Comparison of ENCODE assay signal across 8 cellular contexts in genomic region chr16:71961066-71962039, GRCh38. TPM values are rescaled to one million over a fixed set of nuclear protein-coding genes. Genes with fewer than 3 reads are reported as not detected.
DNase-seq lines count a peak whose midpoint lies in the region; ATAC-seq and TF ChIP-seq lines count a peak whose summit lies in the region.

No MANE protein-coding gene starts in this region.

- H3K27ac Mint-ChIP-seq in Calu3 (ENCODE audit: unreplicated experiment): no peak overlapping the region
- H3K27ac Mint-ChIP-seq in activated T-helper 17 cell treated with anti-CD3 and anti-CD28 coated beads, Interleukin-2, amount 50 U/mL, for 72 hours: no peak overlapping the region

- H3K4me3 Mint-ChIP-seq in Calu3 (ENCODE audit: low read depth, unreplicated experiment): no peak overlapping the region
- no peak overlapping the region for H3K4me3 Mint-ChIP-seq in activated T-helper 17 cell treated with anti-CD3 and anti-CD28 coated beads, Interleukin-2, amount 50 U/mL, for 72 hours

- POLR2A ChIA-PET in RWPE1 (lab: Yijun Ruan, JAX; ENCODE audit: low non-redundant PET): no interaction called here

- H3K36me3 ChIP-seq in Loucy (ENCODE audit: insufficient read depth, low read length): no peaks in the 10 kb centered on the region
- H3K36me3 ChIP-seq in testis (ENCODE audit: low read depth, missing control alignments): no peaks in the 10 kb centered on the region

- H3F3A ChIP-seq in Loucy (ENCODE audit: low read depth): no peaks in the 10 kb centered on the region

- no peaks in the 10 kb centered on the region for H3K9me3 Mint-ChIP-seq in Calu3 (ENCODE audit: low read depth, unreplicated experiment)
- no peaks in the 10 kb centered on the region for H3K9me3 Mint-ChIP-seq in activated T-helper 17 cell treated with anti-CD3 and anti-CD28 coated beads, Interleukin-2, amount 50 U/mL, for 72 hours

- H3K9me3 ChIP-seq in Loucy (ENCODE audit: insufficient read depth, low read depth, low read length) (no peaks in the 10 kb centered on the region), testis (no peaks in the 10 kb centered on the region)

- H3K27me3 ChIP-seq in Loucy (ENCODE audit: insufficient read depth, low read length, poor library complexity, severe bottlenecking) (no peaks in the 10 kb centered on the region), foreskin keratinocyte (no peaks in the 10 kb centered on the region), testis (no peaks in the 10 kb centered on the region)

- DNase-seq in Calu3 (peak; percentile 88), RWPE1 (ENCODE audit: low spot score) (peak; percentile 66), foreskin keratinocyte (peak; percentile 37 to 64), occipital lobe (lab: John Stamatoyannopoulos, UW) (peak; percentile 73), testis (peak; percentile 93)

- H3K9me2 ChIP-seq in Loucy (replicated peaks; ENCODE audit: low read depth, low read length): no peaks in the 10 kb centered on the region

- peak; percentile 84 for ATAC-seq in GM21528 (IDR thresholded peaks at IDR 0.05; ENCODE audit: low FRiP score, unreplicated experiment)
- peak; percentile 93 for ATAC-seq in activated T-helper 17 cell treated with anti-CD3 and anti-CD28 coated beads, Interleukin-2, amount 50 U/mL, for 72 hours (replicated peaks)
- ATAC-seq in foreskin keratinocyte: peak; percentile 97

- H3K4me2 ChIP-seq in Loucy (ENCODE audit: low read depth, low read length, poor library complexity, severe bottlenecking): no peak overlapping the region

- H3K9ac ChIP-seq in Loucy (ENCODE audit: low read depth, low read length, poor library complexity, severe bottlenecking): no peak overlapping the region

- no peak for TF ChIP-seq POLR2A in testis (IDR thresholded peaks at IDR 0.05)

- H3K4me1 ChIP-seq in Loucy (ENCODE audit: insufficient read depth, low read length, poor library complexity, severe bottlenecking) (peaks cover 12% of the 10 kb centered on the region), foreskin keratinocyte (no peaks in the 10 kb centered on the region), testis (no peaks in the 10 kb centered on the region)

- intact Hi-C loops in Calu3 (cut with micrococcal nuclease; ENCODE audit: unreplicated experiment) (loop anchor here (2.0 to 10.0 kb wide), 5 partner anchors 67 to 317 kb away; partner anchors contain the start of genes AP1G1 and IST1), testis (cut with DNase I; ENCODE audit: low total_unique reads) (no loop called here)

- CTCF ChIA-PET in Calu3 (lab: Charles Lee) (interaction anchor here (0.5 to 1.5 kb wide), 20 partner anchors 10 to 421 kb away, joined by 3 to 26 read pairs (median 4); partner anchors contain the start of genes ATXN1L, MARVELD3 and ZNF821), RWPE1 (lab: Yijun Ruan, JAX) (interaction anchor here (0.5 to 1.5 kb wide), 16 partner anchors 10 to 887 kb away, joined by 3 to 5 read pairs (median 3); no protein-coding TSS in a partner anchor)

- no peaks in the 10 kb centered on the region for H3K4me1 Mint-ChIP-seq in Calu3 (ENCODE audit: low read depth, unreplicated experiment)
- peaks cover 4% of the 10 kb centered on the region for H3K4me1 Mint-ChIP-seq in activated T-helper 17 cell treated with anti-CD3 and anti-CD28 coated beads, Interleukin-2, amount 50 U/mL, for 72 hours

- H3K27me3 Mint-ChIP-seq in Calu3 (ENCODE audit: unreplicated experiment): no peaks in the 10 kb centered on the region
- no peaks in the 10 kb centered on the region for H3K27me3 Mint-ChIP-seq in activated T-helper 17 cell treated with anti-CD3 and anti-CD28 coated beads, Interleukin-2, amount 50 U/mL, for 72 hours

- H3K79me2 ChIP-seq in Loucy (ENCODE audit: insufficient read depth, low read length): no peaks in the 10 kb centered on the region

- H3K27ac ChIP-seq in RWPE1 (no peak overlapping the region), foreskin keratinocyte (no peak overlapping the region), testis (no peak overlapping the region)

- TF ChIP-seq CTCF in Calu3 (IDR thresholded peaks at IDR 0.05; ENCODE audit: unreplicated experiment): peak; percentile 83
- peak; percentile 90 for TF ChIP-seq CTCF in Loucy (conservative IDR thresholded peaks at IDR 0.05; ENCODE audit: low read length)
- TF ChIP-seq CTCF in RWPE1 (conservative IDR thresholded peaks at IDR 0.05; ENCODE audit: low read depth): peak; percentile 83
- peak; percentile 93 for TF ChIP-seq CTCF in foreskin keratinocyte (conservative IDR thresholded peaks at IDR 0.05)
- TF ChIP-seq CTCF in testis (IDR thresholded peaks at IDR 0.05): peak; percentile 57 to 80 (median 68)

- no peaks in the 10 kb centered on the region for H4K20me1 ChIP-seq in Loucy (ENCODE audit: insufficient read depth, low read length, poor library complexity, severe bottlenecking)

- WGBS in testis, 2 donors: 46 to 57% methylated on average over 12 to 14 of the region's 14 CpGs

- H3K36me3 Mint-ChIP-seq in Calu3 (ENCODE audit: insufficient read depth, unreplicated experiment): no peaks in the 10 kb centered on the region
- no peaks in the 10 kb centered on the region for H3K36me3 Mint-ChIP-seq in activated T-helper 17 cell treated with anti-CD3 and anti-CD28 coated beads, Interleukin-2, amount 50 U/mL, for 72 hours (ENCODE audit: low read depth)

- H3K4me3 ChIP-seq in Loucy (ENCODE audit: low read length, poor library complexity, severe bottlenecking) (no peak overlapping the region), testis (no peak overlapping the region)

- 0 out of 2 replicates have a peak overlapping the region, but pooled peaks have one; percentile 35 for H2AFZ ChIP-seq in Loucy (ENCODE audit: low read length)

- no TSS peak for BruUV-seq in Calu3 (replicated peaks; lab: Mats Ljungman, UMichigan)

RNA-seq across cellular contexts. Expression of gene PKD1L3, which starts 38.8 kb away (rescaled TPM):
- not detected in 2 replicates for total RNA-seq in Calu3 (2022)
- under 1 TPM; 0.05 to 0.09 TPM for total RNA-seq in activated T-helper 17 cell treated with anti-CD3 and anti-CD28 coated beads, Interleukin-2, amount 50 U/mL, for 72 hours
- total RNA-seq in foreskin keratinocyte: not detected in 2 replicates
- not detected in 2 replicates for polyA plus RNA-seq in foreskin keratinocyte
- total RNA-seq in occipital lobe: 0.16 TPM
- 1 to 10 TPM; 1.9 to 2.8 TPM for total RNA-seq in testis
- polyA plus RNA-seq in testis (ENCODE audit: insufficient read depth, low read depth, low replicate concordance): 0.65 TPM

RNA-seq across cellular contexts. Expression of gene DHODH, which starts 47.2 kb away (rescaled TPM):
- total RNA-seq in Calu3 (2022): 19.7 and 21.3 TPM in 2 replicates
- 10 to 100 TPM; 14.9 to 22.1 TPM for total RNA-seq in activated T-helper 17 cell treated with anti-CD3 and anti-CD28 coated beads, Interleukin-2, amount 50 U/mL, for 72 hours
- 6.7 and 9.2 TPM in 2 replicates for total RNA-seq in foreskin keratinocyte
- polyA plus RNA-seq in foreskin keratinocyte: 6.0 and 8.1 TPM in 2 replicates
- total RNA-seq in occipital lobe: 3.9 TPM
- total RNA-seq in testis: 10 to 100 TPM in 1 of 2 donors, 1 to 10 TPM in 1; 7.8 to 11.4 TPM
- 9.1 TPM for polyA plus RNA-seq in testis (ENCODE audit: insufficient read depth, low read depth, low replicate concordance)
